Comparison of ENCODE assay signal across 10 cellular contexts in genomic region chr1:145906954-145907755, GRCh38. TPM values are rescaled to one million over a fixed set of nuclear protein-coding genes. Genes with fewer than 3 reads are reported as not detected.
DNase-seq lines count a peak whose midpoint lies in the region; ATAC-seq and TF ChIP-seq lines count a peak whose summit lies in the region.
"Had no signal": no experiment of that assay in that cellular context is flagged by ENCODE, and none has a peak within 500 bp of the region (broad histone marks: within the 10 kb centered on the region; RNA-seq: fewer than 3 reads in every experiment).

No MANE protein-coding gene starts in this region.

- H3K4me1 ChIP-seq in Panc1 (ENCODE audit: control insufficient read depth, insufficient read depth, low read length) (peaks cover 13% of the 10 kb centered on the region), psoas muscle (peaks cover 6% of the 10 kb centered on the region)

- H3K36me3 Mint-ChIP-seq in activated CD8-positive, alpha-beta memory T cell treated with anti-CD3 and anti-CD28 coated beads, Interleukin-2, amount 10 ng/mL, durations not matched to agents 7 days and 5 days: peaks cover 10% of the 10 kb centered on the region

- CTCF ChIA-PET in Panc1 (lab: Charles Lee): interaction anchor here (0.6 to 0.7 kb wide), 4 partner anchors 12 to 100 kb away, joined by 3 to 5 read pairs (median 3); partner anchors contain the start of genes PEX11B and PIAS3
- CTCF ChIA-PET in activated CD8-positive, alpha-beta memory T cell treated with anti-CD3 and anti-CD28 coated beads, Interleukin-2, amount 10 ng/mL, durations not matched to agents 7 days and 5 days (lab: Charles Lee): interaction anchor here (0.6 to 14.6 kb wide), 6 partner anchors 15 to 128 kb away, joined by 3 to 184 read pairs (median 4); partner anchors contain the start of gene NUDT17

- H3K9me3 ChIP-seq in Panc1 (ENCODE audit: control insufficient read depth, insufficient read depth, low read depth, low read length): no peaks in the 10 kb centered on the region
- no peaks in the 10 kb centered on the region for H3K9me3 ChIP-seq in psoas muscle
- H3K9me3 ChIP-seq: neutrophil had no signal

- no peaks in the 10 kb centered on the region for H3K27me3 Mint-ChIP-seq in activated CD8-positive, alpha-beta memory T cell treated with anti-CD3 and anti-CD28 coated beads, Interleukin-2, amount 10 ng/mL, durations not matched to agents 7 days and 5 days

- H3K9me3 Mint-ChIP-seq in activated CD8-positive, alpha-beta memory T cell treated with anti-CD3 and anti-CD28 coated beads, Interleukin-2, amount 10 ng/mL, durations not matched to agents 7 days and 5 days (ENCODE audit: low read depth): no peaks in the 10 kb centered on the region

- no TSS peak for BruUV-seq in Panc1 (replicated peaks; lab: Mats Ljungman, UMichigan)

- H3K4me3 Mint-ChIP-seq in activated CD8-positive, alpha-beta memory T cell treated with anti-CD3 and anti-CD28 coated beads, Interleukin-2, amount 10 ng/mL, durations not matched to agents 7 days and 5 days: no peak overlapping the region
- H3K4me3 Mint-ChIP-seq: CD14-positive monocyte had no signal

- H3K27ac Mint-ChIP-seq in activated CD8-positive, alpha-beta memory T cell treated with anti-CD3 and anti-CD28 coated beads, Interleukin-2, amount 10 ng/mL, durations not matched to agents 7 days and 5 days: no peak overlapping the region

- peak overlapping the region; percentile 58; the same call in 1 of the 2 replicates for H3K27ac ChIP-seq in Panc1 (ENCODE audit: low read length)
- H3K27ac ChIP-seq in psoas muscle: peak overlapping the region; percentile 53
- H3K27ac ChIP-seq: neutrophil had no signal

- DNase-seq in Panc1 (ENCODE audit: low read depth, low spot score) (no peak), dermis microvascular lymphatic vessel endothelial cell (ENCODE audit: low read depth in 2 of 2) (peak; percentile 68 to 82), psoas muscle (no peak), medulla oblongata (ENCODE audit: extremely low spot score) (no peak), cerebellar cortex (ENCODE audit: low spot score) (no peak)
- no peak for DNase-seq in activated CD8-positive, alpha-beta memory T cell treated with anti-CD3 and anti-CD28 coated beads, Interleukin-2, amount 10 ng/mL, durations not matched to agents 7 days and 5 days
- DNase-seq: EL, NCI-H1092 had no signal

- in situ Hi-C loops in Panc1 (cut with HindIII; ENCODE audit: low pct_unique_long_range_greater_than_20kb, low sequenced_read_pairs): no loop called here

- 0 out of 2 replicates have a peak, but pooled peaks have one; percentile 32 for ATAC-seq in Panc1
- peak in 1 of 4 donors; percentile 12 for ATAC-seq in psoas muscle
- ATAC-seq in activated CD8-positive, alpha-beta memory T cell treated with anti-CD3 and anti-CD28 coated beads, Interleukin-2, amount 10 ng/mL, durations not matched to agents 7 days and 5 days: no peak

- H3K4me3 ChIP-seq in Panc1 (ENCODE audit: low read depth in 2 of 2, low read length in 2 of 2): no peak overlapping the region
- no peak overlapping the region for H3K4me3 ChIP-seq in psoas muscle

- POLR2A ChIA-PET in Panc1 (lab: Charles Lee): no interaction called here

- WGBS in psoas muscle, 3 donors: 62 to 68% (median 64%) methylated on average over 10 of the region's 10 CpGs

- H3K27me3 ChIP-seq in Panc1 (ENCODE audit: control insufficient read depth, insufficient read depth, low read length) (no peaks in the 10 kb centered on the region), psoas muscle (ENCODE audit: insufficient read depth in 3 of 3, low read length in 2 of 3) (no peaks in the 10 kb centered on the region)
- H3K27me3 ChIP-seq: neutrophil had no signal

- H3K4me1 Mint-ChIP-seq in activated CD8-positive, alpha-beta memory T cell treated with anti-CD3 and anti-CD28 coated beads, Interleukin-2, amount 10 ng/mL, durations not matched to agents 7 days and 5 days: peaks cover 14% of the 10 kb centered on the region

- intact Hi-C loops in Panc1 (cut with micrococcal nuclease; ENCODE audit: unreplicated experiment): no loop called here
- intact Hi-C loops in psoas muscle (cut with DNase I): no loop called here

- H3K36me3 ChIP-seq in Panc1 (ENCODE audit: control insufficient read depth, insufficient read depth, low read length) (peaks cover 5% of the 10 kb centered on the region), psoas muscle (ENCODE audit: insufficient read depth in 1 of 2, low read depth in 1 of 2) (peaks cover 11 to 17% of the 10 kb centered on the region in 2 donors)

- TF ChIP-seq CTCF in Panc1 (IDR thresholded peaks at IDR 0.05) (no peak), psoas muscle (IDR thresholded peaks at IDR 0.05) (no peak)

RNA-seq across cellular contexts. Expression of gene ITGA10, which starts 2.7 kb away (rescaled TPM):
- total RNA-seq in Panc1 (2021; ENCODE audit: unreplicated experiment): 2.2 TPM
- 1.3 TPM for polyA plus RNA-seq in Panc1 (2012; ENCODE audit: insufficient read length)
- total RNA-seq in dermis microvascular lymphatic vessel endothelial cell: 1.6 and 4.9 TPM in 2 replicates
- 10 to 100 TPM in 1 of 4 donors, 1 to 10 TPM in 3; 1.0 to 18.0 (median 5.4) TPM for total RNA-seq in psoas muscle
- polyA plus RNA-seq in psoas muscle: 10 to 100 TPM in 1 of 3 donors, 1 to 10 TPM in 2; 1.4 to 24.8 (median 1.7) TPM
- total RNA-seq in activated CD8-positive, alpha-beta memory T cell treated with anti-CD3 and anti-CD28 coated beads, Interleukin-2, amount 10 ng/mL, durations not matched to agents 7 days and 5 days: 1 to 10 TPM; 1.8 to 2.1 TPM
- polyA plus RNA-seq: CD14-positive monocyte had no signal

RNA-seq across cellular contexts. Expression of gene PEX11B, which starts 11.4 kb away (rescaled TPM):
- 27.4 TPM for total RNA-seq in Panc1 (2021; ENCODE audit: unreplicated experiment)
- 28.0 TPM for polyA plus RNA-seq in Panc1 (2012; ENCODE audit: insufficient read length)
- 27.5 and 32.1 TPM in 2 replicates for total RNA-seq in dermis microvascular lymphatic vessel endothelial cell
- 10 to 100 TPM; 19.3 to 36.3 (median 23.1) TPM for total RNA-seq in psoas muscle
- 10 to 100 TPM; 22.8 to 34.8 (median 29.4) TPM for polyA plus RNA-seq in psoas muscle
- 10 to 100 TPM; 27.3 to 36.2 TPM for total RNA-seq in activated CD8-positive, alpha-beta memory T cell treated with anti-CD3 and anti-CD28 coated beads, Interleukin-2, amount 10 ng/mL, durations not matched to agents 7 days and 5 days

RNA-seq across cellular contexts. Expression of gene RBM8A, which starts 20.1 kb away (rescaled TPM):
- total RNA-seq in Panc1 (2021; ENCODE audit: unreplicated experiment): 172 TPM
- 208 TPM for polyA plus RNA-seq in Panc1 (2012; ENCODE audit: insufficient read length)
- 60.6 and 82.2 TPM in 2 replicates for total RNA-seq in dermis microvascular lymphatic vessel endothelial cell
- 100 to 1,000 TPM in 3 of 4 donors, 10 to 100 TPM in 1; 82.9 to 254 (median 174) TPM for total RNA-seq in psoas muscle
- 100 to 1,000 TPM; 193 to 527 (median 243) TPM for polyA plus RNA-seq in psoas muscle
- 100 to 1,000 TPM; 189 to 249 TPM for total RNA-seq in activated CD8-positive, alpha-beta memory T cell treated with anti-CD3 and anti-CD28 coated beads, Interleukin-2, amount 10 ng/mL, durations not matched to agents 7 days and 5 days

RNA-seq across cellular contexts. Expression of gene ANKRD35, which starts 21.5 kb away (rescaled TPM):
- total RNA-seq in Panc1 (2021; ENCODE audit: unreplicated experiment) (not detected), dermis microvascular lymphatic vessel endothelial cell (under 0.01 TPM in 2 replicates), psoas muscle (1 to 10 TPM; 2.6 to 6.0 (median 4.6) TPM)
- polyA plus RNA-seq in Panc1 (2012; ENCODE audit: insufficient read length): not detected
- polyA plus RNA-seq in psoas muscle: 10 to 100 TPM in 1 of 3 donors, 1 to 10 TPM in 2; 3.1 to 16.5 (median 7.8) TPM
- total RNA-seq in activated CD8-positive, alpha-beta memory T cell treated with anti-CD3 and anti-CD28 coated beads, Interleukin-2, amount 10 ng/mL, durations not matched to agents 7 days and 5 days: 1 to 10 TPM; 1.1 to 1.4 TPM

RNA-seq across cellular contexts. Expression of gene PIAS3, which starts 48.3 kb away (rescaled TPM):
- total RNA-seq in Panc1 (2021; ENCODE audit: unreplicated experiment): 68.1 TPM
- 108 TPM for polyA plus RNA-seq in Panc1 (2012; ENCODE audit: insufficient read length)
- 4.5 and 6.4 TPM in 2 replicates for total RNA-seq in dermis microvascular lymphatic vessel endothelial cell
- 10 to 100 TPM in 3 of 4 donors, 1 to 10 TPM in 1; 9.7 to 18.2 (median 15.3) TPM for total RNA-seq in psoas muscle
- 10 to 100 TPM; 14.4 to 26.2 (median 19.1) TPM for polyA plus RNA-seq in psoas muscle
- total RNA-seq in activated CD8-positive, alpha-beta memory T cell treated with anti-CD3 and anti-CD28 coated beads, Interleukin-2, amount 10 ng/mL, durations not matched to agents 7 days and 5 days: 10 to 100 TPM; 20.3 to 23.6 TPM

Comparison
In these comparisons a context has a peak if more than half of its experiments do, and no peak if none do; other contexts are left out.
1. DNase-seq: peak in dermis microvascular lymphatic vessel endothelial cell (2 of 2); none in Panc1 (single experiment), psoas muscle (0 of 2), activated CD8-positive, alpha-beta memory T cell treated with anti-CD3 and anti-CD28 coated beads, Interleukin-2, amount 10 ng/mL, durations not matched to agents 7 days and 5 days (single experiment), medulla oblongata (single experiment) and cerebellar cortex (single experiment).